1 cellular context compared by ENCODE assay signal in the genomic region with DNA sequence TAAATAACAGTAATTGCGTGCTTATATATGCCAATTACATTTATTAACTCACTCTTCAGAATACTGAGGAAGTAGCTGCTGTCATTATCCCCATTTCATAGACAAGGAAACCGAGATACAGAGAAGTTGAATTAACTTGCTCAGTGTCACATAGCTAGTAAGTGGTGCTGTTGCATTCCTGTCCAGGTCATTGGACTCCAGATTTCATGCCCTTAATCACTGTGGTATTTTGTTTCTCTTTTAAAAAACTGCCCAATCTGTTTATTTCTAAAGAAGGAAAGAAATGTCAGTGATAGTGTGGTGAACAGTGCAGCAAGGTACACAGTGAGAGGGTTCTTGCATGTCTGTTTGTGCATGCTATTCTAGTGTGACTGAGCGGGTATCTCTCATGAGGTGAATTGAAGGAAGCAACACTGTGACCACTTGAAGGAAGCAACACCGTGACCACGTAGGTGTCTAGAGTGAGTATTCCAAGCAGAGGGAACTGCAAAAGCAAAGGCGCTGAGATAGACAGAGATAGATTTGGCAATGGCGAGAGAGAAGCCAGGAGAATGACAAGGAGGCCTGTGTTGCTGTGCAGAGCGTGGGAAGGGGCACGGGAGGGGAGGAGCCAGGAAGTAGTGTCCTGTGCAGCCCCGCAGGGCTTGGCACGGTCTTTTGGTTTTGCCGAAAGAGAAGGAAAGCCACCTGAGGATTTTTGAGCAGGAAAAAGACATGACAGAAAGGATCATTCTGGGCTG.
TF ChIP-seq lines count a peak whose summit lies in the region.

No MANE protein-coding gene starts in this region.

TF ChIP-seq in IMR-90, 13 proteins besides CTCF, POLR2A, EP300 and RAD21 (continued from another document):
- TF ChIP-seq, protein P1, sequence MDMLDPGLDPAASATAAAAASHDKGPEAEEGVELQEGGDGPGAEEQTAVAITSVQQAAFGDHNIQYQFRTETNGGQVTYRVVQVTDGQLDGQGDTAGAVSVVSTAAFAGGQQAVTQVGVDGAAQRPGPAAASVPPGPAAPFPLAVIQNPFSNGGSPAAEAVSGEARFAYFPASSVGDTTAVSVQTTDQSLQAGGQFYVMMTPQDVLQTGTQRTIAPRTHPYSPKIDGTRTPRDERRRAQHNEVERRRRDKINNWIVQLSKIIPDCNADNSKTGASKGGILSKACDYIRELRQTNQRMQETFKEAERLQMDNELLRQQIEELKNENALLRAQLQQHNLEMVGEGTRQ (IDR thresholded peaks at IDR 0.05; ENCODE audit: low read depth, low read length): no peak
- TF ChIP-seq FOS (IDR thresholded peaks at IDR 0.05; ENCODE audit: low read depth, low read length) (no peak), MAZ (IDR thresholded peaks at IDR 0.05; ENCODE audit: borderline replicate concordance, low read depth, low read length) (no peak), BHLHE40 (IDR thresholded peaks at IDR 0.05; ENCODE audit: low read depth, low read length) (no peak)
- TF ChIP-seq, protein P2, sequence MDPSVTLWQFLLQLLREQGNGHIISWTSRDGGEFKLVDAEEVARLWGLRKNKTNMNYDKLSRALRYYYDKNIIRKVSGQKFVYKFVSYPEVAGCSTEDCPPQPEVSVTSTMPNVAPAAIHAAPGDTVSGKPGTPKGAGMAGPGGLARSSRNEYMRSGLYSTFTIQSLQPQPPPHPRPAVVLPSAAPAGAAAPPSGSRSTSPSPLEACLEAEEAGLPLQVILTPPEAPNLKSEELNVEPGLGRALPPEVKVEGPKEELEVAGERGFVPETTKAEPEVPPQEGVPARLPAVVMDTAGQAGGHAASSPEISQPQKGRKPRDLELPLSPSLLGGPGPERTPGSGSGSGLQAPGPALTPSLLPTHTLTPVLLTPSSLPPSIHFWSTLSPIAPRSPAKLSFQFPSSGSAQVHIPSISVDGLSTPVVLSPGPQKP (IDR thresholded peaks at IDR 0.05; ENCODE audit: borderline replicate concordance, low read depth, low read length): no peak
TF ChIP-seq in IMR-90: peak in this region for 0.
